Comparison of ENCODE assay signal across 8 cellular contexts in genomic region chr1:35930593-35931423, GRCh38. TPM values are rescaled to one million over a fixed set of nuclear protein-coding genes. Genes with fewer than 3 reads are reported as not detected.
DNase-seq lines count a peak whose midpoint lies in the region; ATAC-seq and TF ChIP-seq lines count a peak whose summit lies in the region.

TSS of gene AGO3 (plus strand) at chr1:35931105. CDS start at chr1:35931427, 322 bp downstream.

- H3K27ac ChIP-seq in Panc1 (ENCODE audit: low read length) = peak within 1 kb of the TSS; percentile 96

- H3K9ac ChIP-seq in mucosa of stomach (ENCODE audit: low read length) = peak within 1 kb of the TSS; percentile 94

- peak within 1 kb of the TSS; percentile 97 for H3K27ac Mint-ChIP-seq in activated T-cell treated with anti-CD3 and anti-CD28 coated beads, Interleukin-2, amount 50 U/mL, for 24 hours

- peaks cover 19% of the 10 kb centered on the region for H3K36me3 Mint-ChIP-seq in activated T-cell treated with anti-CD3 and anti-CD28 coated beads, Interleukin-2, amount 50 U/mL, for 24 hours (ENCODE audit: low read depth)

- CTCF ChIA-PET in Panc1 (lab: Charles Lee) = no interaction called here

- no peaks in the 10 kb centered on the region for H3K27me3 Mint-ChIP-seq in activated T-cell treated with anti-CD3 and anti-CD28 coated beads, Interleukin-2, amount 50 U/mL, for 24 hours

- ATAC-seq in GM21723 (IDR thresholded peaks at IDR 0.05; ENCODE audit: unreplicated experiment) = peak; percentile 81
- peak; percentile 91 for ATAC-seq in Panc1
- ATAC-seq in esophagus mucosa = peak; percentile 91

- H3K4me3 ChIP-seq in Panc1 (ENCODE audit: low read depth in 2 of 2, low read length in 2 of 2) = peak within 1 kb of the TSS; percentile 83 to 98
- H3K4me3 ChIP-seq in mucosa of stomach (ENCODE audit: low read length) = peak within 1 kb of the TSS; percentile 84

- no peak for TF ChIP-seq CTCF in Panc1 (IDR thresholded peaks at IDR 0.05)

- peaks cover 42% of the 10 kb centered on the region for H3K4me1 Mint-ChIP-seq in activated T-cell treated with anti-CD3 and anti-CD28 coated beads, Interleukin-2, amount 50 U/mL, for 24 hours (ENCODE audit: low read depth)

- intact Hi-C loops in Panc1 (cut with micrococcal nuclease; ENCODE audit: unreplicated experiment) = no loop called here

- DNase-seq in DMS153 (lab: John Stamatoyannopoulos, UW) = peak; percentile 94
- DNase-seq in KBM-7 = peak; percentile 95
- peak; percentile 15 for DNase-seq in Panc1 (ENCODE audit: low read depth, low spot score)
- peak; percentile 91 for DNase-seq in activated T-cell treated with anti-CD3 and anti-CD28 coated beads, Interleukin-2, amount 50 U/mL, for 24 hours
- peak; percentile 90 for DNase-seq in stimulated activated CD8-positive, alpha-beta memory T cell treated with anti-CD3 and anti-CD28 coated beads, Interleukin-4, amount 100 ng/mL, for 48 hours

- in situ Hi-C loops in KBM-7 (cut with MboI; ENCODE audit: low pct_unique_long_range_greater_than_20kb, low sequenced_read_pairs) (no loop called here), Panc1 (cut with HindIII; ENCODE audit: low pct_unique_long_range_greater_than_20kb, low sequenced_read_pairs) (no loop called here)

- H3K36me3 ChIP-seq in Panc1 (ENCODE audit: control insufficient read depth, insufficient read depth, low read length) (peaks cover 7% of the 10 kb centered on the region), mucosa of stomach (ENCODE audit: control insufficient read depth, insufficient read depth, low read length) (no peaks in the 10 kb centered on the region)

- POLR2A ChIA-PET in Panc1 (lab: Charles Lee) = interaction anchor here (0.6 kb wide), 1 partner anchor 1878 kb away, joined by 3 read pairs; no protein-coding TSS in a partner anchor

- no TSS peak for BruUV-seq in Panc1 (replicated peaks; lab: Mats Ljungman, UMichigan)

- H3K4me1 ChIP-seq in Panc1 (ENCODE audit: control insufficient read depth, insufficient read depth, low read length) (peaks cover 27% of the 10 kb centered on the region), mucosa of stomach (ENCODE audit: control insufficient read depth, insufficient read depth, low read length) (peaks cover 10% of the 10 kb centered on the region)

- H3K27me3 ChIP-seq in Panc1 (ENCODE audit: control insufficient read depth, insufficient read depth, low read length) (no peaks in the 10 kb centered on the region), mucosa of stomach (ENCODE audit: control insufficient read depth, insufficient read depth, low read length) (no peaks in the 10 kb centered on the region)

- peak within 1 kb of the TSS; percentile 90 for H3K4me3 Mint-ChIP-seq in activated T-cell treated with anti-CD3 and anti-CD28 coated beads, Interleukin-2, amount 50 U/mL, for 24 hours

- H3K9me3 Mint-ChIP-seq in activated T-cell treated with anti-CD3 and anti-CD28 coated beads, Interleukin-2, amount 50 U/mL, for 24 hours = no peaks in the 10 kb centered on the region

- H3K9me3 ChIP-seq in Panc1 (ENCODE audit: control insufficient read depth, insufficient read depth, low read depth, low read length) (no peaks in the 10 kb centered on the region), mucosa of stomach (ENCODE audit: control insufficient read depth, low read length) (no peaks in the 10 kb centered on the region)

RNA-seq across cellular contexts. Expression of gene AGO3, which starts in this region (rescaled TPM):
- 39.4 TPM for total RNA-seq in Panc1 (2021; ENCODE audit: unreplicated experiment)
- polyA plus RNA-seq in Panc1 (2012; ENCODE audit: insufficient read length) = 13.1 TPM
- total RNA-seq in esophagus mucosa = 12.1 TPM

Comparison
In these comparisons a context has a peak if more than half of its experiments do, and no peak if none do; other contexts are left out.
1. Peak in every context shown above with its lines: DNase-seq, ATAC-seq, H3K4me3 ChIP-seq and H3K27ac ChIP-seq.
2. DNase-seq: peak in every context shown above with its lines; median percentile 95 in KBM-7; 94 in DMS153; 91 in activated T-cell treated with anti-CD3 and anti-CD28 coated beads, Interleukin-2, amount 50 U/mL, for 24 hours; 90 in stimulated activated CD8-positive, alpha-beta memory T cell treated with anti-CD3 and anti-CD28 coated beads, Interleukin-4, amount 100 ng/mL, for 48 hours; 15 in Panc1.